1 cellular context compared by ENCODE assay signal in the genomic region with DNA sequence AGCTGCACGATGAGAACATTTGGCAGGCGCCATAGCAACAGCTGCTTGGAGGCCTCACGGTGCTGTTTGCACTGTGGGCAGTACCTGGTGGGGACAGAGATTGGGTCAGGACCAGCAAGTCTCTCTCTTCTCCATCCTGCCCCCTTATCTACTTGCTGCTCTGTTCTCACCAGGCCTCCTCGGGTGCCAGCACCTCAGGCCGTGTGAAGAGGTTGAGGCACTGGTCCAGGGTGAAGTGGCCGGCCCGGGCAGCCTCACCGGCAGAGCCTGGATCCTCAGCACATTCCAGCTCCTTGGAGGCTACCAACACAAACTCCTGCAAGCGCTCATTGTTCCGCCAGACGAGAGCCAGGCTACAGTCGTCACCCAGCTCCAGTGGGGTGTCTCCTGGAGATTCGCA.
TF ChIP-seq lines count a peak whose summit lies in the region.

No MANE protein-coding gene starts in this region.

TF ChIP-seq in GM12878, 131 proteins besides CTCF, POLR2A, EP300 and RAD21:
- TF ChIP-seq ZNF384 (IDR thresholded peaks at IDR 0.05; ENCODE audit: borderline replicate concordance, low read depth, low read length) = no peak
- TF ChIP-seq, protein P1, sequence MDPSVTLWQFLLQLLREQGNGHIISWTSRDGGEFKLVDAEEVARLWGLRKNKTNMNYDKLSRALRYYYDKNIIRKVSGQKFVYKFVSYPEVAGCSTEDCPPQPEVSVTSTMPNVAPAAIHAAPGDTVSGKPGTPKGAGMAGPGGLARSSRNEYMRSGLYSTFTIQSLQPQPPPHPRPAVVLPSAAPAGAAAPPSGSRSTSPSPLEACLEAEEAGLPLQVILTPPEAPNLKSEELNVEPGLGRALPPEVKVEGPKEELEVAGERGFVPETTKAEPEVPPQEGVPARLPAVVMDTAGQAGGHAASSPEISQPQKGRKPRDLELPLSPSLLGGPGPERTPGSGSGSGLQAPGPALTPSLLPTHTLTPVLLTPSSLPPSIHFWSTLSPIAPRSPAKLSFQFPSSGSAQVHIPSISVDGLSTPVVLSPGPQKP (IDR thresholded peaks at IDR 0.05; ENCODE audit: low read depth, low read length) = no peak
